Comparison of ENCODE assay signal across 19 cellular contexts in the genomic region with DNA sequence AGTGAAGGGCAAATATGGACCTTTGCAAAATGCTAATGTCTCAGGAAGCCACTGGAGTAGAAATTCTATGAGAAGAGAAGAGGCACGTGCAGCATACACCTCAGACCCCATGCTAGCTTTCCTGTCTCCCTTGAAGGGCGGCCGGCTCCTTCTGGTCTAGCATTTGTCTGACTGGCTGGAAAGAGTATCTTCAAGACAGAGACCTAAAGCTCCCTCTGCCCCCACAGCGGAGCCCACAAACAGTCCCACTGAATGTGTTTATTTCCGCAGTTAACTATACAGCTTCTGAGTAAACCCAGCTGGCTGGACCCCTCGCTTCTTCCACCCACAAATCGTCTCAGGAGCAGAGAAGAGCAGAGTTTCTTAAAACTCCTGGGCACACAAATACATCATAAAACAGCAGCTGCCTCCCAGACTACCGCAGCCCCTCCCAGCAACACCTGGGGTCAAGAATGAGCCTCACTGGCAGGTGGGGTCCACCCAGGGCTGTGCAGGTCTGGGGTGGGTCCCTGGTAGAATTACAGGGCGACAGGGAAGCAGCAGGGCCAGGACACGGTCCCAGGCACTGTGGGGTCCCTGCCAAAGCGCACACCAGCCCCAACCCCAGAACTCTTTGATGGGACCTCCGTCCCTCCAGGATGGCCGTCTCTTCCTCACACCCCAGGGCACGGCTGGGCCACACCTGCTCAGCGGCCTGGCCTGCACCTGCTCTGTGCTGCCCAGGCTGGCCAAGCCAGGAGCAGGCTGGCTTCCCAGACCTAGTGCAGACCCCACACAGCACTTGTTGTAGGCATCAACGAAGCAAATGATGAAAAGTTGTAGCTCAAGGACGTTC.
DNase-seq lines count a peak whose midpoint lies in the region; ATAC-seq, FAIRE-seq and TF ChIP-seq lines count a peak whose summit lies in the region.
"Had no signal": no experiment of that assay in that cellular context is flagged by ENCODE, and none has a peak within 500 bp of the region (broad histone marks: within the 10 kb centered on the region; RNA-seq: fewer than 3 reads in every experiment).

No MANE protein-coding gene starts in this region.

- POLR2A ChIA-PET in HepG2 (lab: Yijun Ruan, JAX), result no interaction called here

- peaks cover 8% of the 10 kb centered on the region; the same call in 1 of the 2 replicates for H3K36me3 ChIP-seq in GM23338 (ENCODE audit: insufficient read depth)
- H3K36me3 ChIP-seq in mesenchymal stem cell (ENCODE audit: control insufficient read depth in 1 of 2, insufficient read depth in 2 of 2, low read depth in 1 of 2, low read length in 2 of 2), result peaks cover 69 to 73% of the 10 kb centered on the region in 2 experiments
- H3K36me3 ChIP-seq in HepG2 (replicated peaks in 1 of 2; ENCODE audit: control insufficient read depth in 1 of 2, insufficient read depth in 2 of 2, low read length in 2 of 2), result no peaks in the 10 kb centered on the region
- H3K36me3 ChIP-seq: BE2C, HAP-1 had no signal

- TF ChIP-seq EP300 in HepG2 (IDR thresholded peaks at IDR 0.05; ENCODE audit: low read depth in 2 of 2, low read length in 2 of 2) (no peak), HepG2 (CRISPR knock-in tag; IDR thresholded peaks at IDR 0.05; ENCODE audit: borderline replicate concordance) (no peak)

- no peak overlapping the region for H3K4me3 ChIP-seq in GM23338
- no peak overlapping the region for H3K4me3 ChIP-seq in mesenchymal stem cell (ENCODE audit: insufficient read depth in 1 of 2, low read depth in 1 of 2, low read length in 2 of 2)
- H3K4me3 ChIP-seq in HepG2 (replicated peaks in 1 of 3; ENCODE audit: insufficient read depth in 1 of 3, low read depth in 2 of 3, low read length in 3 of 3), result no peak overlapping the region
- H3K4me3 ChIP-seq: HAP-1 had no signal

- no TSS peak for BruUV-seq in HepG2 (replicated peaks; lab: Mats Ljungman, UMichigan)

- peak overlapping the region in 1 of 2 experiments; percentile 8 for H2BK12ac ChIP-seq in mesenchymal stem cell (ENCODE audit: low read length in 2 of 2)

- H3K27me3 ChIP-seq in GM23338 (ENCODE audit: insufficient read depth) (no peaks in the 10 kb centered on the region), mesenchymal stem cell (ENCODE audit: control insufficient read depth in 1 of 2, insufficient read depth in 1 of 2, low read length in 2 of 2) (no peaks in the 10 kb centered on the region), HepG2 (ENCODE audit: control insufficient read depth in 1 of 2, insufficient read depth in 2 of 2, low read length in 2 of 2) (peaks cover 14 to 55% of the 10 kb centered on the region in 2 experiments)
- H3K27me3 ChIP-seq: BE2C had no signal

- peak overlapping the region; percentile 49 for H2AK5ac ChIP-seq in mesenchymal stem cell (ENCODE audit: low read length, severe bottlenecking)

- CTCF ChIA-PET in HepG2 (lab: Yijun Ruan, JAX; ENCODE audit: low intra/inter-chr PET ratio, low total read pairs), result no interaction called here

- H3K27ac Mint-ChIP-seq in GM23338 (peak overlapping the region; percentile 40; the same call in 1 of the 2 replicates), brain (peak overlapping the region in 4 of 5 experiments; percentile 47 to 72 (median 59))
- H3K27ac Mint-ChIP-seq: CD8-positive, alpha-beta T cell had no signal

- H3F3A ChIP-seq in GM23338 (replicated peaks; ENCODE audit: low read depth), result no peaks in the 10 kb centered on the region

- H3K9me2 ChIP-seq in GM23338 (ENCODE audit: insufficient read depth), result no peaks in the 10 kb centered on the region
- H3K9me2 ChIP-seq: SK-N-SH had no signal

- no peak overlapping the region for H2BK120ac ChIP-seq in mesenchymal stem cell (ENCODE audit: low read depth, low read length)

- no peak for TF ChIP-seq POLR2A in HepG2 (IDR thresholded peaks at IDR 0.05; ENCODE audit: insufficient read depth in 1 of 2, low read depth in 2 of 2, low read length in 2 of 2)

- H3K18ac ChIP-seq in mesenchymal stem cell (ENCODE audit: low read depth in 1 of 2, low read length in 2 of 2), result peak overlapping the region in 1 of 2 experiments; percentile 13

- H3K27ac ChIP-seq in GM23338 (ENCODE audit: low read depth) (no peak overlapping the region), mesenchymal stem cell (ENCODE audit: low read length, poor library complexity, severe bottlenecking) (no peak overlapping the region), HepG2 (ENCODE audit: extremely low read length, insufficient read depth, low read length) (no peak overlapping the region)

- H3K9me3 ChIP-seq in mesenchymal stem cell (ENCODE audit: control insufficient read depth, low read length) (no peaks in the 10 kb centered on the region), HepG2 (ENCODE audit: low read length) (no peaks in the 10 kb centered on the region)
- H3K9me3 ChIP-seq: BE2C, HAP-1, SK-N-SH had no signal

- in situ Hi-C loops in HepG2 (cut with HindIII; ENCODE audit: extremely low pct_ligation_motif_present, low pct_unique_long_range_greater_than_20kb), result no loop called here

- H3K79me2 ChIP-seq in GM23338 (replicated peaks; ENCODE audit: insufficient read depth) (no peaks in the 10 kb centered on the region; the same call in 1 of the 2 replicates), HepG2 (ENCODE audit: insufficient read depth, low read length) (no peaks in the 10 kb centered on the region)

- H3K14ac ChIP-seq in mesenchymal stem cell (ENCODE audit: low read length in 2 of 2), result no peak overlapping the region

- H3K4me2 ChIP-seq in GM23338 (no peak overlapping the region), mesenchymal stem cell (ENCODE audit: low read length, poor library complexity, severe bottlenecking) (no peak overlapping the region), HepG2 (ENCODE audit: low read depth, low read length) (no peak overlapping the region)
- H3K4me2 ChIP-seq: SK-N-SH had no signal

- no peak for FAIRE-seq in HepG2 (lab: Jason Lieb, UNC)

- H2BK15ac ChIP-seq in mesenchymal stem cell (ENCODE audit: low read depth, poor library complexity, severe bottlenecking), result no peak overlapping the region

- H3K4me1 ChIP-seq in GM23338 (ENCODE audit: insufficient read depth), result no peaks in the 10 kb centered on the region
- H3K4me1 ChIP-seq in mesenchymal stem cell (ENCODE audit: control insufficient read depth, insufficient read depth, low read depth, low read length), result peaks cover 33% of the 10 kb centered on the region
- no peaks in the 10 kb centered on the region for H3K4me1 ChIP-seq in HepG2 (ENCODE audit: insufficient read depth, low read length)
- H3K4me1 ChIP-seq: BE2C, HAP-1 had no signal

- no peak for TF ChIP-seq RAD21 in HepG2 (CRISPR knock-in tag; IDR thresholded peaks at IDR 0.05)

- no peak for ATAC-seq in GM23338
- ATAC-seq in HepG2, result no peak
- no peak for ATAC-seq in GM21529 (IDR thresholded peaks at IDR 0.05; ENCODE audit: unreplicated experiment)
- ATAC-seq: CD8-positive, alpha-beta T cell had no signal

- no peak overlapping the region for H2BK5ac ChIP-seq in mesenchymal stem cell (ENCODE audit: low read depth, low read length, poor library complexity, severe bottlenecking)

- no peak overlapping the region for H3K4me3 Mint-ChIP-seq in GM23338
- no peak overlapping the region for H3K4me3 Mint-ChIP-seq in brain
- H3K4me3 Mint-ChIP-seq: CD8-positive, alpha-beta T cell had no signal

- H3K23ac ChIP-seq in mesenchymal stem cell (ENCODE audit: low read length in 2 of 2), result no peak overlapping the region

- no peak for TF ChIP-seq CTCF in GM23338 (conservative IDR thresholded peaks at IDR 0.05; ENCODE audit: low read depth in 2 of 2)
- no peak for TF ChIP-seq CTCF in brain (conservative IDR thresholded peaks at IDR 0.05)
- TF ChIP-seq CTCF in HepG2 (CRISPR knock-in tag; IDR thresholded peaks at IDR 0.05), result no peak

- H4K20me1 ChIP-seq in GM23338 (replicated peaks; ENCODE audit: insufficient read depth) (no peaks in the 10 kb centered on the region), HepG2 (ENCODE audit: insufficient read depth, low read length) (no peaks in the 10 kb centered on the region)

- intact Hi-C loops in posterior vena cava (cut with DNase I), result no loop called here
- intact Hi-C loops in HepG2 (cut with micrococcal nuclease; ENCODE audit: unreplicated experiment), result no loop called here

- H3K36me3 Mint-ChIP-seq in GM23338 (ENCODE audit: low read depth) (peaks cover 53% of the 10 kb centered on the region), brain (peaks cover 50% of the 10 kb centered on the region)
- H3K36me3 Mint-ChIP-seq: CD8-positive, alpha-beta T cell had no signal

- DNase-seq in GM23338 (ENCODE audit: low spot score), result no peak
- DNase-seq in mesenchymal stem cell, result no peak
- peak; percentile 76 for DNase-seq in posterior vena cava (ENCODE audit: low spot score)
- DNase-seq in HepG2 (ENCODE audit: low spot score), result no peak
- DNase-seq in AML-193 (lab: John Stamatoyannopoulos, UW), result no peak
- no peak for DNase-seq in activated gamma-delta T cell treated with Interleukin-2 at 50 U/mL for 16 hours
- DNase-seq: BE2C; CD8-positive, alpha-beta T cell; DND-41; GDM1; KBM-7; NCI-H1048; NCI-H146; NCI-H2227 treated with DMSO at 0.1 percent for 48 hours; NCI-H526; SK-N-SH had no signal

- H3K27me3 Mint-ChIP-seq in GM23338 (ENCODE audit: insufficient read depth, low read depth, poor library complexity) (peaks cover 2% of the 10 kb centered on the region), brain (no peaks in the 10 kb centered on the region)

- H3K4me1 Mint-ChIP-seq in GM23338 (peaks cover 21% of the 10 kb centered on the region), brain (peaks cover 28% of the 10 kb centered on the region)

- H3K79me1 ChIP-seq in mesenchymal stem cell (replicated peaks; ENCODE audit: low read length, poor library complexity, severe bottlenecking), result peaks cover 29% of the 10 kb centered on the region

- H3K9ac ChIP-seq in mesenchymal stem cell (ENCODE audit: low read length) (no peak overlapping the region), HepG2 (ENCODE audit: insufficient read depth, low read depth, low read length) (no peak overlapping the region)
- H3K9ac ChIP-seq: SK-N-SH had no signal

- H3K9me3 Mint-ChIP-seq in GM23338, result no peaks in the 10 kb centered on the region
- H3K9me3 Mint-ChIP-seq in brain, result no peaks in the 10 kb centered on the region
- H3K9me3 Mint-ChIP-seq: CD8-positive, alpha-beta T cell had no signal

- no peak overlapping the region for H3K4ac ChIP-seq in mesenchymal stem cell (ENCODE audit: low read depth in 1 of 2, low read length in 2 of 2)

- H4K8ac ChIP-seq in mesenchymal stem cell (ENCODE audit: low read length), result no peak overlapping the region

- H4K91ac ChIP-seq in mesenchymal stem cell (ENCODE audit: low read length), result no peak overlapping the region

- H2AFZ ChIP-seq in GM23338, result no peak overlapping the region
- no peak overlapping the region for H2AFZ ChIP-seq in mesenchymal stem cell (ENCODE audit: low read depth, low read length)
- no peak overlapping the region for H2AFZ ChIP-seq in HepG2 (ENCODE audit: low read length)

- WGBS in mesenchymal stem cell, result 89% methylated on average over 17 of the region's 17 CpGs
- WGBS in HepG2 (ENCODE audit: low lambda C conversion rate), result 22% methylated on average over 16 of the region's 17 CpGs

TF ChIP-seq in GM23338, 12 proteins besides CTCF, POLR2A, EP300 and RAD21 (continues in another document):
- no peak for TF ChIP-seq EZH2 (IDR thresholded peaks at IDR 0.05; ENCODE audit: low read depth, unreplicated experiment)
